ENCODE assay signal across 15 cellular contexts in the genomic region with DNA sequence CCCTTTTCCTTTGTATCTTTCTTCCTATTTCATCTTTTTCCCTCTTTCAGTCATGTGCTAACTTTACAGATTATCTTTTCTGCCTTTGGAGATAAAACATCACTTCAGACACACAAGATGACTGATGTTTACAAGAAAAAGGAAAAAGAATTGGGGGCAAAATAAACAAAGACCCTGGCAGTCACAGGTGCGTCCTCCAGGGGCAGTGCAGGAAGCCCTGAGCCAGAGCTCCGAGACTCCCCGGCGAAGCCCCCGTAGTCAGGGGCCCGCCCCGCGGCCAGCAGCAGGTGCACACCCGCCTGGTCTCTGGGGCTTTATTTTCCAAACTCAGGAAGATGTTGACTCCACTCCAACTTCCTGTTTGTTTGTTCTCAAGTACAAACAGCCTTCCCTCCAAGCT. TPM values are rescaled to one million over a fixed set of nuclear protein-coding genes. Genes with fewer than 3 reads are reported as not detected.
DNase-seq lines count a peak whose midpoint lies in the region; ATAC-seq, FAIRE-seq and TF ChIP-seq lines count a peak whose summit lies in the region.
"Had no signal": no experiment of that assay in that cellular context is flagged by ENCODE, and none has a peak within 500 bp of the region (broad histone marks: within the 10 kb centered on the region; RNA-seq: fewer than 3 reads in every experiment).

No MANE protein-coding gene starts in this region.

- no peak overlapping the region for H2BK5ac ChIP-seq in H1 (ENCODE audit: low read depth, low read length)

- H4K5ac ChIP-seq in H1 (ENCODE audit: insufficient read length, low read depth, low read length), result no peak overlapping the region

- intact Hi-C loops in posterior vena cava (cut with DNase I), result no loop called here

- H3K4me2 ChIP-seq in H1 (ENCODE audit: insufficient read depth in 1 of 2, low read depth in 2 of 2, low read length in 2 of 2), result no peak overlapping the region

- no peaks in the 10 kb centered on the region for H3K79me1 ChIP-seq in H1 (ENCODE audit: low read depth, low read length)

- no peak overlapping the region for H3K9ac ChIP-seq in H1 (replicated peaks in 1 of 4; ENCODE audit: extremely low read depth in 1 of 4, low read depth in 3 of 4, low read length in 3 of 4)

- no peak overlapping the region for H3K56ac ChIP-seq in H1 (replicated peaks; ENCODE audit: insufficient read length, low read depth, low read length)

- H3K36me3 ChIP-seq in H1 (ENCODE audit: control insufficient read depth in 2 of 4, insufficient read depth in 4 of 4, low read length in 3 of 4), result no peaks in the 10 kb centered on the region

- H3K4me3 ChIP-seq in H1 (ENCODE audit: extremely low read depth in 1 of 4, insufficient read depth in 2 of 4, low read depth in 3 of 4, low read length in 4 of 4), result no peak overlapping the region

- WGBS in H1 (ENCODE audit: extremely low coverage in 1 of 2, insufficient coverage in 1 of 2, insufficient read length in 1 of 2, insufficient replicate concordance in 2 of 2, low coverage in 1 of 2, low lambda C conversion rate in 2 of 2, missing lambda C conversion rate in 1 of 2), 2 experiments, result 80% methylated on average over 9 of the region's 9 CpGs; no CpG with 5 or more reads in 1 of the 2 experiments

- peaks cover 0 to 15% (median 11%) of the 10 kb centered on the region in 4 experiments; a peak in 6 of 7 replicates for H3K4me1 ChIP-seq in H1 (replicated peaks in 1 of 4; ENCODE audit: control insufficient read depth in 3 of 4, insufficient read depth in 4 of 4, low read length in 3 of 4)

- no peak overlapping the region for H3K23ac ChIP-seq in H1 (ENCODE audit: insufficient read length)

- no peaks in the 10 kb centered on the region for H3K27me3 ChIP-seq in H1 (replicated peaks in 1 of 4; ENCODE audit: control insufficient read depth in 3 of 4, extremely low read depth in 1 of 4, insufficient read depth in 3 of 4, low read length in 3 of 4)

- H3K23me2 ChIP-seq in H1 (ENCODE audit: low read depth, low read length), result no peaks in the 10 kb centered on the region

- H2AFZ ChIP-seq in H1 (ENCODE audit: low read length), result no peak overlapping the region

- no peak overlapping the region for H2BK20ac ChIP-seq in H1 (ENCODE audit: low read length)

- ATAC-seq in HG03097 (IDR thresholded peaks at IDR 0.05; ENCODE audit: low FRiP score, unreplicated experiment), result no peak
- ATAC-seq in GM21381 (IDR thresholded peaks at IDR 0.05; ENCODE audit: unreplicated experiment), result no peak

- H3K9me3 ChIP-seq in H1 (ENCODE audit: insufficient read depth in 2 of 2, low read depth in 1 of 2, low read length in 1 of 2), result no peaks in the 10 kb centered on the region

- H3K18ac ChIP-seq in H1 (ENCODE audit: extremely low read depth, low read length), result no peak overlapping the region

- H4K91ac ChIP-seq in H1 (replicated peaks; ENCODE audit: insufficient read length, low read length), result no peak overlapping the region

- H2BK15ac ChIP-seq in H1 (ENCODE audit: low read length), result no peak overlapping the region

- peak; percentile 27 to 45 (median 39); a peak in 3 of 4 replicates for TF ChIP-seq CTCF in H1 (IDR thresholded peaks at IDR 0.05; ENCODE audit: control extremely low read depth in 1 of 3, insufficient read depth in 1 of 3, low read depth in 1 of 3, low read length in 3 of 3)
- no peak for TF ChIP-seq CTCF in RWPE1 (conservative IDR thresholded peaks at IDR 0.05; ENCODE audit: low read depth)

- peaks cover 8 to 9% of the 10 kb centered on the region in 2 experiments for H4K20me1 ChIP-seq in H1 (replicated peaks in 1 of 2; ENCODE audit: control insufficient read depth in 1 of 2, insufficient read depth in 2 of 2, low read length in 2 of 2)

- no peak overlapping the region for H2AK5ac ChIP-seq in H1 (ENCODE audit: low read depth, low read length)

- DNase-seq in NCI-H1417 (lab: John Stamatoyannopoulos, UW) (peak in 2 of 3 experiments; percentile 40 to 64), NCI-H1417 treated with DMSO at 0.1 percent for 48 hours (lab: John Stamatoyannopoulos, UW) (no peak), NCI-H1092 treated with DMSO at 0.1 percent for 48 hours (lab: John Stamatoyannopoulos, UW) (peak; percentile 62), H1 (ENCODE audit: low read depth in 1 of 2, low spot score in 2 of 2) (no peak), posterior vena cava (ENCODE audit: low spot score) (peak; percentile 51), RWPE1 (ENCODE audit: low spot score) (no peak)
- DNase-seq: activated gamma-delta T cell treated with Interleukin-2 at 50 U/mL for 16 hours; CD4-positive, CD25-positive, alpha-beta regulatory T cell; cortex of kidney; GDM1; stimulated activated CD4-positive, alpha-beta T cell treated with anti-CD3 and anti-CD28 coated beads, Interleukin-12 subunit alpha, Interleukin-12 subunit beta, amount 100 ng/mL, for 4 hours had no signal

- no peak for TF ChIP-seq EP300 in H1 (IDR thresholded peaks at IDR 0.05; ENCODE audit: borderline replicate concordance in 1 of 2, low read depth in 2 of 2, low read length in 2 of 2)

- FAIRE-seq in H1 (lab: Jason Lieb, UNC), result no peak
- FAIRE-seq: islet of Langerhans had no signal

- no peak overlapping the region for H2BK12ac ChIP-seq in H1 (ENCODE audit: low read depth, low read length)

- peak in 1 of 2 experiments; percentile 41; a peak in 1 of 4 replicates for TF ChIP-seq RAD21 in H1 (IDR thresholded peaks at IDR 0.05 in 1 of 2, conservative IDR thresholded peaks at IDR 0.05 in 1 of 2; ENCODE audit: low read depth in 2 of 2, low read length in 2 of 2)

- no peak for TF ChIP-seq POLR2A in H1 (IDR thresholded peaks at IDR 0.05; ENCODE audit: control extremely low read depth in 1 of 2, low read depth in 2 of 2, low read length in 2 of 2)

- H2BK120ac ChIP-seq in H1 (replicated peaks; ENCODE audit: low read depth, low read length), result no peak overlapping the region

- CTCF ChIA-PET in H1 (lab: Charles Lee; ENCODE audit: partially characterized antibody) (interaction anchor here (0.8 to 2.1 kb wide), 9 partner anchors 9 to 108 kb away, joined by 3 to 10 read pairs (median 3); no protein-coding TSS in a partner anchor), RWPE1 (lab: Yijun Ruan, JAX) (interaction anchor here (0.7 kb wide), 1 partner anchor 749 kb away, joined by 3 read pairs; no protein-coding TSS in a partner anchor)

- no peak overlapping the region for H3K14ac ChIP-seq in H1 (ENCODE audit: insufficient read length)

- H3K4ac ChIP-seq in H1 (replicated peaks; ENCODE audit: insufficient read length, low read depth, low read length), result no peak overlapping the region

- H3K79me2 ChIP-seq in H1 (ENCODE audit: control insufficient read depth in 1 of 2, insufficient read depth in 2 of 2, low read length in 2 of 2), result no peaks in the 10 kb centered on the region

- POLR2A ChIA-PET in H1 (lab: Charles Lee; ENCODE audit: partially characterized antibody) (interaction anchor here (1.0 kb wide), 1 partner anchor 8 kb away, joined by 3 read pairs; no protein-coding TSS in a partner anchor), RWPE1 (lab: Yijun Ruan, JAX; ENCODE audit: low non-redundant PET) (no interaction called here)

- H3K27ac ChIP-seq in H1 (ENCODE audit: low read depth, low read length) (no peak overlapping the region), RWPE1 (no peak overlapping the region)
- H3K27ac ChIP-seq: 22Rv1 had no signal

- 0 out of 2 replicates have a peak overlapping the region, but pooled peaks have one; percentile 38 for H4K8ac ChIP-seq in H1 (ENCODE audit: extremely low read depth, insufficient read depth, low read length)

TF ChIP-seq in H1, 55 proteins besides CTCF, POLR2A, EP300 and RAD21:
- no peak for TF ChIP-seq CEBPB (IDR thresholded peaks at IDR 0.05; ENCODE audit: low read depth, low read length)
- no peak for TF ChIP-seq TEAD4 (IDR thresholded peaks at IDR 0.05; ENCODE audit: low read depth, low read length)
- TF ChIP-seq, protein P1, sequence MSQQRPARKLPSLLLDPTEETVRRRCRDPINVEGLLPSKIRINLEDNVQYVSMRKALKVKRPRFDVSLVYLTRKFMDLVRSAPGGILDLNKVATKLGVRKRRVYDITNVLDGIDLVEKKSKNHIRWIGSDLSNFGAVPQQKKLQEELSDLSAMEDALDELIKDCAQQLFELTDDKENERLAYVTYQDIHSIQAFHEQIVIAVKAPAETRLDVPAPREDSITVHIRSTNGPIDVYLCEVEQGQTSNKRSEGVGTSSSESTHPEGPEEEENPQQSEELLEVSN (IDR thresholded peaks at IDR 0.05), result no peak
- TF ChIP-seq CREB1 (IDR thresholded peaks at IDR 0.05), result no peak
- no peak for TF ChIP-seq CBX8 (IDR thresholded peaks at IDR 0.05; ENCODE audit: borderline replicate concordance, low read depth, low read length)
- TF ChIP-seq SAP30 (IDR thresholded peaks at IDR 0.05; ENCODE audit: insufficient read depth, insufficient replicate concordance, low read length), result no peak
- no peak for TF ChIP-seq GTF2F1 (IDR thresholded peaks at IDR 0.05; ENCODE audit: borderline replicate concordance, low read depth, low read length)
- no peak for TF ChIP-seq YY1 (IDR thresholded peaks at IDR 0.05; ENCODE audit: low read depth, low read length)
- no peak for TF ChIP-seq HDAC2 (IDR thresholded peaks at IDR 0.05; ENCODE audit: borderline replicate concordance in 1 of 2, low read depth in 2 of 2, low read length in 2 of 2)

RNA-seq across cellular contexts. Expression of a gene that starts 10.2 kb away (rescaled TPM):
- total RNA-seq in H1 (2021; fragmentation: NEBNext Ultra II Directional; extraction: Animal tissue kit (Norgen Biotek cat#: 25700)), result 15.6 and 17.3 TPM in 2 replicates
- 10.6 and 18.1 TPM in 2 replicates for polyA plus RNA-seq in H1 (2011; rRNA removed)
- 19.9 TPM for polyA plus RNA-seq in H1 (2011; cell fraction: cytosol; rRNA removed)
- polyA plus RNA-seq in H1 (2011; cell fraction: nucleus; rRNA removed), result 22.0 TPM
- polyA plus RNA-seq in H1 (2012, experiment 1 of 2), result 13.4 to 23.5 TPM (median 20.3 TPM) in 4 replicates
- polyA plus RNA-seq in H1 (2012, experiment 2 of 2), result 11.9 TPM
- 11.6 TPM for polyA plus RNA-seq in H1 (2013, experiment 1 of 2)
- polyA plus RNA-seq in H1 (2013, experiment 2 of 2), result 10.9 TPM
- 7.3 and 11.0 TPM in 2 replicates for polyA minus RNA-seq in H1 (2011; rRNA and poly(A)+ RNA removed)
- 5.1 TPM for polyA minus RNA-seq in H1 (2011; cell fraction: cytosol; rRNA and poly(A)+ RNA removed)
- polyA minus RNA-seq in H1 (2011; cell fraction: nucleus; rRNA and poly(A)+ RNA removed), result 8.8 TPM
- 1 to 10 TPM; 6.3 to 9.7 TPM for total RNA-seq in posterior vena cava

RNA-seq across cellular contexts. Expression of a gene that starts 34.5 kb away (rescaled TPM):
- total RNA-seq in H1 (2021; fragmentation: NEBNext Ultra II Directional; extraction: Animal tissue kit (Norgen Biotek cat#: 25700)), result 3.8 and 4.3 TPM in 2 replicates
- polyA plus RNA-seq in H1 (2011; rRNA removed), result 1.2 and 2.0 TPM in 2 replicates
- 3.1 TPM for polyA plus RNA-seq in H1 (2011; cell fraction: cytosol; rRNA removed)
- polyA plus RNA-seq in H1 (2011; cell fraction: nucleus; rRNA removed), result 8.2 TPM
- 2.8 to 4.0 TPM (median 2.9 TPM) in 4 replicates for polyA plus RNA-seq in H1 (2012, experiment 1 of 2)
- polyA plus RNA-seq in H1 (2012, experiment 2 of 2), result 1.7 TPM
- polyA plus RNA-seq in H1 (2013, experiment 1 of 2), result 3.6 TPM
- 2.5 TPM for polyA plus RNA-seq in H1 (2013, experiment 2 of 2)
- polyA minus RNA-seq in H1 (2011; rRNA and poly(A)+ RNA removed), result 1.1 and 1.6 TPM in 2 replicates
- 0.88 TPM for polyA minus RNA-seq in H1 (2011; cell fraction: cytosol; rRNA and poly(A)+ RNA removed)
- 4.0 TPM for polyA minus RNA-seq in H1 (2011; cell fraction: nucleus; rRNA and poly(A)+ RNA removed)
- total RNA-seq in posterior vena cava, result 1 to 10 TPM; 4.7 to 6.5 TPM

Comparison
In these comparisons a context has a peak if more than half of its experiments do, and no peak if none do; other contexts are left out.
1. DNase-seq: peak in NCI-H1417 (2 of 3), NCI-H1092 treated with DMSO at 0.1 percent for 48 hours (single experiment) and posterior vena cava (single experiment); none in NCI-H1417 treated with DMSO at 0.1 percent for 48 hours (single experiment), H1 (0 of 2) and RWPE1 (single experiment).